Comparison of ENCODE assay signal across 8 cellular contexts in the genomic region with DNA sequence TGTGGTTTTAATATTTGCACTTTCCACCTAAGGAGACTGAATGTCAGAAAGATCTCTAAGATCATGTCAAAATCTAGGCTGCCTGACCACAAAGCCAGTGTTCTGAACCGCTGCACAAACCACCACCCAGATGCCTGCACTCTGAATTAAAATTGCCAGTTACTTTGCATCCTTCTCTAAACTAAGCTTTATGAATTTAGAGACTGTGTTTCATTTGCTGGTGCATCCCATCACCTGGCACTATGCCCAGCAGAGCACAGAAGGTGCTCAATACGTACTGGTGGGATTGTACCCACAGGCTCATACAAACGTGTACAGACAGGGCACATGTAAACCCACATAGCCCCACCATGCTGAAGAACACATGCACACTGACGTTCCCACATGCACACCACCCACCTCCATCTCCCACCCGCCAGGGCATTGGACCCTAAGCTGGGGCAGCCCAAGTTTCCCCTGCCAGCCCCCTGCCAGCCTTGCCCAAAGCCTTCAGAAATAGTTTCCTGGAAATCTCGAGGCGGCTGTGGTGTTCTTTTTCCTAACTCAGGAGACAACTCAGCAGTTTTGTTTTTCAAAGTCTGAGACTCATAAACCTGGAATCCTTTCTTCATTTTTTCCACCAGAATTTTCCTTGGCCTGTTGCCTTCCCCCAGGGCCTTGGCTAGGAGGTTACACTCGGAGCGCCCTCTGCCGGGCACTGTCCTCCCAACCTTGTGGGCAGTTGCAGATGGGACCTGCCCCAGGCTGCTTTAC. TPM values are rescaled to one million over a fixed set of nuclear protein-coding genes. Genes with fewer than 3 reads are reported as not detected.
DNase-seq lines count a peak whose midpoint lies in the region; ATAC-seq, FAIRE-seq and TF ChIP-seq lines count a peak whose summit lies in the region.

No MANE protein-coding gene starts in this region.

- no peaks in the 10 kb centered on the region for H3K36me3 ChIP-seq in kidney (ENCODE audit: control insufficient read depth in 1 of 2, insufficient read depth in 2 of 2, low read length in 2 of 2)

- peak overlapping the region in 1 of 2 donors; percentile 52 for H3K9ac ChIP-seq in kidney (ENCODE audit: low read length in 2 of 2)

- H3K27ac ChIP-seq in caudate nucleus (ENCODE audit: low read depth, low read length) = peak overlapping the region; percentile 88
- peak overlapping the region; percentile 44 to 86 for H3K27ac ChIP-seq in kidney (ENCODE audit: low read depth in 2 of 2, low read length in 2 of 2)

- H3K4me3 ChIP-seq in GM08714 (ENCODE audit: low read length) (peak overlapping the region; percentile 27; the same call in 1 of the 2 replicates), kidney (ENCODE audit: low read length in 2 of 2) (no peak overlapping the region)

- FAIRE-seq in kidney (lab: Jason Lieb, UNC) = peak; percentile 13

- TF ChIP-seq CTCF in kidney (IDR thresholded peaks at IDR 0.05; ENCODE audit: borderline replicate concordance, extremely low read depth, insufficient read depth) = peak; percentile 93

- ATAC-seq in HG03039 (IDR thresholded peaks at IDR 0.05; ENCODE audit: unreplicated experiment) = peak; percentile 36
- no peak for ATAC-seq in HG03571 (IDR thresholded peaks at IDR 0.05; ENCODE audit: unreplicated experiment)

- no peaks in the 10 kb centered on the region for H3K9me3 ChIP-seq in kidney (ENCODE audit: control insufficient read depth in 1 of 2, low read length in 2 of 2)

- intact Hi-C loops in kidney (cut with DNase I) = no loop called here

- H3K4me1 ChIP-seq in kidney (ENCODE audit: control insufficient read depth in 1 of 2, insufficient read depth in 1 of 2, low read depth in 1 of 2, low read length in 2 of 2) = peaks cover 14 to 27% of the 10 kb centered on the region in 2 donors

- DNase-seq in NCI-H345 (lab: John Stamatoyannopoulos, UW) (peak; percentile 86), caudate nucleus (lab: John Stamatoyannopoulos, UW) (peak in 60 of 61 donors; percentile 11 to 87 (median 72)), kidney (peak; percentile 96)
- peak; percentile 74 for DNase-seq in activated CD4-positive, CD25-positive, alpha-beta regulatory T cell treated with anti-CD3 and anti-CD28 coated beads, Interleukin-2, amount 50 U/mL, for 16 hours (ENCODE audit: low read depth, low spot score)
- peak; percentile 96 for DNase-seq in stimulated activated CD4-positive, alpha-beta T cell treated with anti-CD3 and anti-CD28 coated beads, Interleukin-15, amount 100 ng/mL, for 24 hours

RNA-seq across cellular contexts. Expression of a gene that starts 9.6 kb away (rescaled TPM):
- total RNA-seq in kidney = 10.9 TPM
- 3.1 TPM for polyA plus RNA-seq in kidney (ENCODE audit: insufficient read depth, low read depth, low replicate concordance)

RNA-seq across cellular contexts. Expression of a gene that starts 59.2 kb away (rescaled TPM):
- total RNA-seq in kidney = 17.4 TPM
- polyA plus RNA-seq in kidney (ENCODE audit: insufficient read depth, low read depth, low replicate concordance) = 6.9 TPM
